ENCODE assay signal across 9 cellular contexts in genomic region chr19:38676023-38676877, GRCh38. TPM values are rescaled to one million over a fixed set of nuclear protein-coding genes. Genes with fewer than 3 reads are reported as not detected.
DNase-seq lines count a peak whose midpoint lies in the region; ATAC-seq, FAIRE-seq and TF ChIP-seq lines count a peak whose summit lies in the region.
"Had no signal": no experiment of that assay in that cellular context is flagged by ENCODE, and none has a peak within 500 bp of the region (broad histone marks: within the 10 kb centered on the region; RNA-seq: fewer than 3 reads in every experiment).

No MANE protein-coding gene starts in this region.

- H2AK5ac ChIP-seq in mesenchymal stem cell (ENCODE audit: low read length, severe bottlenecking), result peak overlapping the region; percentile 95

- WGBS in mesenchymal stem cell, result 24% methylated on average over 12 of the region's 13 CpGs

- H4K91ac ChIP-seq in mesenchymal stem cell (ENCODE audit: low read length), result peak overlapping the region; percentile 100

- DNase-seq in A172 (ENCODE audit: low spot score), result peak; percentile 75
- DNase-seq in Kasumi-1 (lab: John Stamatoyannopoulos, UW), result peak; percentile 62 to 67
- DNase-seq in cardiac fibroblast (ENCODE audit: low read depth in 2 of 2), result peak; percentile 52 to 67
- peak; percentile 94 for DNase-seq in mesenchymal stem cell
- DNase-seq in SKM-1 (lab: John Stamatoyannopoulos, UW; ENCODE audit: unreplicated experiment), result no peak
- DNase-seq in urothelium cell line (ENCODE audit: low spot score), result no peak
- DNase-seq in NCI-H2196 treated with DMSO at 0.1 percent for 48 hours (lab: John Stamatoyannopoulos, UW; ENCODE audit: unreplicated experiment), result no peak

- peak overlapping the region in 1 of 2 experiments; percentile 100 for H3K23ac ChIP-seq in mesenchymal stem cell (ENCODE audit: low read length in 2 of 2)

- H3K4me3 ChIP-seq in cardiac fibroblast (replicated peaks in 1 of 2; ENCODE audit: low read depth in 2 of 2, low read length in 2 of 2), result no peak overlapping the region
- H3K4me3 ChIP-seq in mesenchymal stem cell (ENCODE audit: insufficient read depth in 1 of 2, low read depth in 1 of 2, low read length in 2 of 2), result no peak overlapping the region

- H4K8ac ChIP-seq in mesenchymal stem cell (ENCODE audit: low read length), result peak overlapping the region; percentile 86

- no peak overlapping the region for H3K14ac ChIP-seq in mesenchymal stem cell (ENCODE audit: low read length in 2 of 2)

- H3K27ac ChIP-seq in mesenchymal stem cell (ENCODE audit: low read length, poor library complexity, severe bottlenecking), result peak overlapping the region; percentile 87

- H3K18ac ChIP-seq in mesenchymal stem cell (ENCODE audit: low read depth in 1 of 2, low read length in 2 of 2), result peak overlapping the region; percentile 97 to 99

- peak overlapping the region; percentile 63 for H2BK5ac ChIP-seq in mesenchymal stem cell (ENCODE audit: low read depth, low read length, poor library complexity, severe bottlenecking)

- TF ChIP-seq CTCF in cardiac fibroblast (IDR thresholded peaks at IDR 0.05; ENCODE audit: low read depth, low read length), result no peak

- FAIRE-seq in urothelium cell line (lab: Jason Lieb, UNC), result no peak
- FAIRE-seq: G401.6 had no signal

- H3K79me1 ChIP-seq in mesenchymal stem cell (replicated peaks; ENCODE audit: low read length, poor library complexity, severe bottlenecking), result no peaks in the 10 kb centered on the region

- peak overlapping the region; percentile 96 for H3K4ac ChIP-seq in mesenchymal stem cell (ENCODE audit: low read depth in 1 of 2, low read length in 2 of 2)

- H3K9me3 ChIP-seq in mesenchymal stem cell (ENCODE audit: control insufficient read depth, low read length), result no peaks in the 10 kb centered on the region

- peak overlapping the region; percentile 99 for H2BK12ac ChIP-seq in mesenchymal stem cell (ENCODE audit: low read length in 2 of 2)

- H3K27me3 ChIP-seq in mesenchymal stem cell (ENCODE audit: control insufficient read depth in 1 of 2, insufficient read depth in 1 of 2, low read length in 2 of 2), result no peaks in the 10 kb centered on the region

- H3K4me2 ChIP-seq in mesenchymal stem cell (ENCODE audit: low read length, poor library complexity, severe bottlenecking), result peak overlapping the region; percentile 30

- peaks cover 6 to 44% of the 10 kb centered on the region in 2 experiments for H3K36me3 ChIP-seq in mesenchymal stem cell (ENCODE audit: control insufficient read depth in 1 of 2, insufficient read depth in 2 of 2, low read depth in 1 of 2, low read length in 2 of 2)

- H2AFZ ChIP-seq in mesenchymal stem cell (ENCODE audit: low read depth, low read length), result no peak overlapping the region

- peak overlapping the region; percentile 5 for H2BK15ac ChIP-seq in mesenchymal stem cell (ENCODE audit: low read depth, poor library complexity, severe bottlenecking)

- H3K9ac ChIP-seq in mesenchymal stem cell (ENCODE audit: low read length), result peak overlapping the region; percentile 50

- no peak for ATAC-seq in HG03108 (IDR thresholded peaks at IDR 0.05; ENCODE audit: unreplicated experiment)

- H3K4me1 ChIP-seq in mesenchymal stem cell (ENCODE audit: control insufficient read depth, insufficient read depth, low read depth, low read length), result peaks cover 45% of the 10 kb centered on the region

- H2BK120ac ChIP-seq in mesenchymal stem cell (ENCODE audit: low read depth, low read length), result peak overlapping the region; percentile 98

RNA-seq across cellular contexts. Expression of gene ACTN4, which starts 28.8 kb away (rescaled TPM):
- 493 and 604 TPM in 2 replicates for total RNA-seq in A172 (2014; rRNA removed; shearing (Covaris generic))
- polyA plus RNA-seq in mesenchymal stem cell (2013, experiment 1 of 2), result 259 TPM
- polyA plus RNA-seq in mesenchymal stem cell (2013, experiment 2 of 2), result 250 TPM

RNA-seq across cellular contexts. Expression of gene EIF3K, which starts 57.3 kb away (rescaled TPM):
- 358 and 549 TPM in 2 replicates for total RNA-seq in A172 (2014; rRNA removed; shearing (Covaris generic))
- polyA plus RNA-seq in mesenchymal stem cell (2013, experiment 1 of 2), result 221 TPM
- polyA plus RNA-seq in mesenchymal stem cell (2013, experiment 2 of 2), result 218 TPM

RNA-seq across cellular contexts. Expression of gene MAP4K1, which starts 58.5 kb away (rescaled TPM):
- total RNA-seq in A172 (2014; rRNA removed; shearing (Covaris generic)), result 0.72 and 1.4 TPM in 2 replicates
- 0.14 TPM for polyA plus RNA-seq in mesenchymal stem cell (2013, experiment 1 of 2)
- polyA plus RNA-seq in mesenchymal stem cell (2013, experiment 2 of 2), result 0.08 TPM

Comparison
In these comparisons a context has a peak if more than half of its experiments do, and no peak if none do; other contexts are left out.
1. DNase-seq: peak in A172 (single experiment), Kasumi-1 (2 of 2), cardiac fibroblast (2 of 2) and mesenchymal stem cell (single experiment); none in SKM-1 (single experiment), urothelium cell line (single experiment) and NCI-H2196 treated with DMSO at 0.1 percent for 48 hours (single experiment).